28 cellular contexts compared by ENCODE assay signal in the genomic region with DNA sequence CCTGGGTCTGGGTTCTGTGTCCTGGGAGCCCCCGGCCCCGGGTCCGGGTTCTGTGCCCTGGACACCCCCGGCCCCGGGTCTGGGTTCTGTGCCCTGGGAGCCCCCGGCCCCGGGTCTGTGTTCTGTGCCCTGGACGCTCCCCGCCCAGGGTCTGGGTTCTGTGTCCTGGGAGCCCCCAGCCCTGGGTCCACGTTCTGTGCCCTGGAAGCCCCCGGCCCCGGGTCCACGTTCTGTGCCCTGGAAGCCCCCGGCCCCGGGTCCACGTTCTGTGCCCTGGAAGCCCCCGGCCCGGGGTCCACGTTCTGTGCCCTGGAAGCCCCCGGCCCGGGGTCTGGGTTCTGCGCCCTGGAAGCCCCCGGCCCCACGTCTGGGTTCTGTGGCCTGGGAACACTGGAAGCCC.
"Had no signal": no experiment of that assay in that cellular context is flagged by ENCODE, and none has a peak within 500 bp of the region (broad histone marks: within the 10 kb centered on the region; RNA-seq: fewer than 3 reads in every experiment).

No MANE protein-coding gene starts in this region.

- H3K4me3 ChIP-seq: MG63, PC-9, SJCRH30, SK-N-MC had no signal

- DNase-seq: Kasumi-1, KG1, MG63, NCI-H1048, NCI-H1092 treated with DMSO at 0.1 percent for 48 hours, NCI-H1105 treated with DMSO at 0.1 percent for 48 hours, NCI-H1436 treated with DMSO at 0.1 percent for 48 hours, NCI-H1694 treated with DMSO at 0.1 percent for 48 hours, NCI-H187 treated with DMSO at 0.1 percent for 48 hours, NCI-H2029, NCI-H2081, NCI-H2171 treated with DMSO at 0.1 percent for 48 hours, NCI-H2227 treated with DMSO at 0.1 percent for 48 hours, NCI-H345, NCI-H446, NCI-H510A treated with DMSO at 0.1 percent for 48 hours, NCI-H524 treated with DMSO at 0.1 percent for 48 hours, NCI-H526 treated with DMSO at 0.1 percent for 48 hours, NCI-H774, PC-9, SHP77, SIG-M5, SJCRH30 had no signal

- H3K9me3 ChIP-seq: MG63, SJCRH30 had no signal

- H3K27ac ChIP-seq: PC-9, RWPE1, SJCRH30, SK-N-MC had no signal

- H3K27me3 ChIP-seq: MG63, SJCRH30 had no signal

- ATAC-seq: Panc1, Right ventricle myocardium inferior, SK-N-SH treated with all-trans-retinoic acid at 6 μM for 48 hours had no signal

- H3K36me3 ChIP-seq: SJCRH30 had no signal
